In genomic region chr6:151352410-151353399, GRCh38 we compare ENCODE assay signal across 23 cellular contexts. TPM values are rescaled to one million over a fixed set of nuclear protein-coding genes. Genes with fewer than 3 reads are reported as not detected.
DNase-seq lines count a peak whose midpoint lies in the region; ATAC-seq and TF ChIP-seq lines count a peak whose summit lies in the region.
"Had no signal": no experiment of that assay in that cellular context is flagged by ENCODE, and none has a peak within 500 bp of the region (broad histone marks: within the 10 kb centered on the region; RNA-seq: fewer than 3 reads in every experiment).

No MANE protein-coding gene starts in this region.

- CTCF ChIA-PET in A673 (lab: Charles Lee): no interaction called here

- H3K36me3 Mint-ChIP-seq in T-helper 17 cell (ENCODE audit: low read depth) (peaks cover 10% of the 10 kb centered on the region), endothelial cell (ENCODE audit: low read depth, unreplicated experiment) (no peaks in the 10 kb centered on the region)
- H3K36me3 Mint-ChIP-seq: CD8-positive, alpha-beta T cell had no signal

- no peaks in the 10 kb centered on the region for H3K9me3 Mint-ChIP-seq in endothelial cell (ENCODE audit: unreplicated experiment)
- H3K9me3 Mint-ChIP-seq: CD8-positive, alpha-beta T cell had no signal

- H3K27me3 ChIP-seq in A673 (replicated peaks; ENCODE audit: insufficient read depth, low read depth, low read length, poor library complexity) (no peaks in the 10 kb centered on the region), GM23248 (replicated peaks; ENCODE audit: insufficient read depth) (no peaks in the 10 kb centered on the region), testis (no peaks in the 10 kb centered on the region)
- H3K27me3 ChIP-seq: BLaER1 treated with 17β-estradiol and CSF1 and Interleukin-3, amounts not matched to agents 10 nM and 100 nM had no signal

- no peak for TF ChIP-seq POLR2A in testis (IDR thresholded peaks at IDR 0.05)

- POLR2A ChIA-PET in A673 (lab: Charles Lee; ENCODE audit: low non-redundant PET): no interaction called here

- H3K79me2 ChIP-seq in GM23248 (ENCODE audit: insufficient read depth): no peaks in the 10 kb centered on the region

- intact Hi-C loops in A673 (cut with micrococcal nuclease; ENCODE audit: unreplicated experiment) (no loop called here), testis (cut with DNase I; ENCODE audit: low total_unique reads) (no loop called here)

- H2AFZ ChIP-seq in GM23248: no peak overlapping the region

- no peak overlapping the region for H3K27ac ChIP-seq in A673 (ENCODE audit: low read depth, low read length, poor library complexity, severe bottlenecking)
- no peak overlapping the region for H3K27ac ChIP-seq in GM23248
- H3K27ac ChIP-seq in testis: no peak overlapping the region
- H3K27ac ChIP-seq: BLaER1 treated with 17β-estradiol and CSF1 and Interleukin-3, amounts not matched to agents 10 nM and 100 nM had no signal

- peaks cover 6% of the 10 kb centered on the region for H3K27me3 Mint-ChIP-seq in T-helper 17 cell
- peaks cover 2% of the 10 kb centered on the region for H3K27me3 Mint-ChIP-seq in endothelial cell (ENCODE audit: unreplicated experiment)

- H3F3A ChIP-seq in GM23248 (ENCODE audit: insufficient read depth): 0 out of 2 replicates have a peak, but pooled peaks cover 4% of the 10 kb centered on the region

- no peak overlapping the region for H3K4me3 Mint-ChIP-seq in T-helper 17 cell
- H3K4me3 Mint-ChIP-seq in endothelial cell (ENCODE audit: unreplicated experiment): no peak overlapping the region
- H3K4me3 Mint-ChIP-seq: CD8-positive, alpha-beta T cell had no signal

- no peak overlapping the region for H3K4me2 ChIP-seq in GM23248 (ENCODE audit: unreplicated experiment)
- H3K4me2 ChIP-seq: BLaER1 treated with 17β-estradiol and CSF1 and Interleukin-3, amounts not matched to agents 10 nM and 100 nM had no signal

- H4K20me1 ChIP-seq in GM23248 (ENCODE audit: insufficient read depth): no peaks in the 10 kb centered on the region

- H3K4me3 ChIP-seq in A673 (ENCODE audit: low read depth, low read length, poor library complexity, severe bottlenecking) (no peak overlapping the region), GM23248 (no peak overlapping the region), testis (no peak overlapping the region)
- H3K4me3 ChIP-seq: BLaER1 treated with 17β-estradiol and CSF1 and Interleukin-3, amounts not matched to agents 10 nM and 100 nM; GM12878 had no signal

- H3K9me3 ChIP-seq in A673 (ENCODE audit: low read depth, low read length, poor library complexity, severe bottlenecking): no peaks in the 10 kb centered on the region
- H3K9me3 ChIP-seq in T-helper 17 cell (ENCODE audit: control insufficient read depth, low read length, poor library complexity, severe bottlenecking): no peaks in the 10 kb centered on the region
- no peaks in the 10 kb centered on the region for H3K9me3 ChIP-seq in GM23248 (ENCODE audit: low read depth)
- no peaks in the 10 kb centered on the region for H3K9me3 ChIP-seq in testis
- H3K9me3 ChIP-seq: BLaER1 treated with 17β-estradiol and CSF1 and Interleukin-3, amounts not matched to agents 10 nM and 100 nM had no signal

- no peaks in the 10 kb centered on the region for H3K4me1 ChIP-seq in A673 (ENCODE audit: insufficient read depth, low read length, poor library complexity, severe bottlenecking)
- H3K4me1 ChIP-seq in GM23248 (ENCODE audit: insufficient read depth): peaks cover 7% of the 10 kb centered on the region; the same call in 1 of the 2 replicates
- H3K4me1 ChIP-seq in testis: no peaks in the 10 kb centered on the region

- TSS peak; percentile 10 for BruUV-seq in A673 (replicated peaks; lab: Mats Ljungman, UMichigan)

- H3K4me1 Mint-ChIP-seq in T-helper 17 cell (peaks cover 8% of the 10 kb centered on the region), endothelial cell (ENCODE audit: unreplicated experiment) (peaks cover 4% of the 10 kb centered on the region)

- WGBS in GM23248 (ENCODE audit: low coverage in 1 of 2, low lambda C conversion rate in 2 of 2, missing lambda C conversion rate in 2 of 2), 2 experiments: 93 to 94% methylated on average over 19 of the region's 19 CpGs
- WGBS in testis, 2 donors: 89 to 90% methylated on average over 19 of the region's 19 CpGs

- no peaks in the 10 kb centered on the region for H3K9me2 ChIP-seq in GM23248 (ENCODE audit: insufficient read depth)

- in situ Hi-C loops in KBM-7 (cut with MboI; ENCODE audit: low pct_unique_long_range_greater_than_20kb, low sequenced_read_pairs) (no loop called here), GM23248 (cut with MboI) (no loop called here)

- no peak overlapping the region for H3K27ac Mint-ChIP-seq in T-helper 17 cell
- H3K27ac Mint-ChIP-seq in endothelial cell (ENCODE audit: unreplicated experiment): no peak overlapping the region
- H3K27ac Mint-ChIP-seq: CD8-positive, alpha-beta T cell had no signal

- DNase-seq in A673 (ENCODE audit: low spot score): no peak
- peak; percentile 77 for DNase-seq in KBM-7
- DNase-seq in T-helper 17 cell: no peak
- no peak for DNase-seq in left lobe of liver (ENCODE audit: low spot score)
- DNase-seq in GM23248: no peak
- no peak for DNase-seq in testis
- DNase-seq in endothelial cell (ENCODE audit: low spot score): no peak
- DNase-seq: Calu3; GF-D8; Kasumi-1; MM.1S; NCI-H1092; NCI-H1436 treated with DMSO at 0.1 percent for 48 hours; NCI-H2029; NCI-H2171; NCI-H446 treated with DMSO at 0.1 percent for 48 hours; NK-92 treated with Interleukin-12 subunit alpha and Interleukin-12 subunit beta, amount 100 ng/mL, for 24 hours; RPMI8226; SIG-M5 had no signal

- H3K36me3 ChIP-seq in A673 (ENCODE audit: insufficient read depth, low read length, poor library complexity, severe bottlenecking) (peaks cover 9% of the 10 kb centered on the region), GM23248 (ENCODE audit: low read depth) (no peaks in the 10 kb centered on the region; the same call in 1 of the 2 replicates), testis (ENCODE audit: low read depth, missing control alignments) (no peaks in the 10 kb centered on the region)

- H3K9ac ChIP-seq in GM23248: no peak overlapping the region
- H3K9ac ChIP-seq: BLaER1 treated with 17β-estradiol and CSF1 and Interleukin-3, amounts not matched to agents 10 nM and 100 nM had no signal

- ATAC-seq in T-helper 17 cell: peak; percentile 46
- peak; percentile 22 for ATAC-seq in left lobe of liver
- no peak for ATAC-seq in GM18498 (IDR thresholded peaks at IDR 0.05; ENCODE audit: unreplicated experiment)
- ATAC-seq: CD8-positive, alpha-beta T cell; GM12878 had no signal

- TF ChIP-seq CTCF in A673 (conservative IDR thresholded peaks at IDR 0.05; ENCODE audit: low read depth, low read length) (no peak), testis (IDR thresholded peaks at IDR 0.05) (no peak), endothelial cell (IDR thresholded peaks at IDR 0.05; ENCODE audit: unreplicated experiment) (no peak)

RNA-seq across cellular contexts. Expression of gene ZBTB2, which starts 38.7 kb away (rescaled TPM):
- total RNA-seq in A673 (2021) (19.7 and 24.0 TPM in 2 replicates), T-helper 17 cell (10 to 100 TPM; 23.5 to 29.2 TPM), left lobe of liver (2.7 TPM), testis (10 to 100 TPM; 14.7 TPM), endothelial cell (ENCODE audit: unreplicated experiment) (11.6 TPM)
- 11.6 and 13.7 TPM in 2 replicates for total RNA-seq in GM23248 (2014; rRNA removed; shearing (Covaris generic))
- polyA plus RNA-seq in GM23248 (2016; fragmentation: Nextera tagmentation; extraction: Ambion mirVana) (9.7 and 9.9 TPM in 2 replicates), testis (ENCODE audit: insufficient read depth, low read depth, low replicate concordance) (13.0 TPM)
